10 cellular contexts compared by ENCODE assay signal in the genomic region with DNA sequence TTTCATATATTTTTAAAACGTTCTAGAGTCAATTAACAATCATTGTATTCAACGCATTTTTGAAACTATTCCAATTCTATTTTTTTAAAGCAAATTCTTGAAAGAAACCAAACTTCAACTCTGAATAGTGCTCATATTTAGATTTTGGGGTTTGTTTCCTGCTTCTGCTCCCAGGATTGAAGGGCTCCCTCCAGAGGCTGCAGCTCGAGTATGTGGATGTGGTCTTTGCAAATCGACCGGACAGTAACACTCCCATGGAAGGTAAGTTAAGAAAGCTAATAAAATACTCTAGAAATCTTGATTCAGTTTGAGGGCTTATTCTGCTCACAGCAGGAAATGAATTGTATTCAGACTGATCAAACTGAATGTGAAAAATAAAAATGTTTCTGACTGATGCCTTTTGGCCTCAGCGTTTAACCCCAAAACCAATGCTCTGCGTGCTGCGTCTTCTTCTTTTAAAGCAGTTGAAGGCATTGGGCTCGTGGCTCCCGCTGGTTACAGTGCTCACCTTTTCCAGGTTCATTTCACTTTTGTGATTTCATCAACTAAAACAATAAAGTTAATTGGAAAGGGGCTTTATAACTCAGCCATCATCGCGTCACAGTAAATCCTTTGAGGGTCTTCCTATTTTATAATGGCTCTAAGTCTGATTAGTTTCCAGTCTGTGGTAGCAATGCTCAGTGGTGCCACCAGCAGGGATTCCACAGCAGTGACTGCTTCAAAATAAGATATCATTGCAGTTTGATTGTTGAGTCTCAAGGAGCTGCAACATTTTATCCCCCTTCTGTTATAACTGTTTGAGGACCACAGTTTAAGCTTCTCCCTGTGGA.
DNase-seq lines count a peak whose midpoint lies in the region; ATAC-seq and TF ChIP-seq lines count a peak whose summit lies in the region.
"Had no signal": no experiment of that assay in that cellular context is flagged by ENCODE, and none has a peak within 500 bp of the region (broad histone marks: within the 10 kb centered on the region; RNA-seq: fewer than 3 reads in every experiment).

No MANE protein-coding gene starts in this region.

- no peaks in the 10 kb centered on the region for H3K9me3 ChIP-seq in ovary

- ATAC-seq in HG02763 (IDR thresholded peaks at IDR 0.05; ENCODE audit: unreplicated experiment) = no peak
- no peak for ATAC-seq in HG03280 (IDR thresholded peaks at IDR 0.05; ENCODE audit: unreplicated experiment)

- H3K4me1 ChIP-seq in ovary (ENCODE audit: insufficient read depth) = no peaks in the 10 kb centered on the region

- TF ChIP-seq CTCF in 22Rv1 (IDR thresholded peaks at IDR 0.05) = peak; percentile 61
- TF ChIP-seq CTCF in GM12872 (IDR thresholded peaks at IDR 0.05; ENCODE audit: insufficient read depth, low read depth, low read length) = peak; percentile 53
- no peak for TF ChIP-seq CTCF in ovary (IDR thresholded peaks at IDR 0.05)

- DNase-seq in RKO (ENCODE audit: low spot score) (peak; percentile 12), head of caudate nucleus (peak in 28 of 42 donors; percentile 14 to 61 (median 36)), ovary (no peak)
- no peak for DNase-seq in stimulated activated CD4-positive, alpha-beta T cell treated with anti-CD3 and anti-CD28 coated beads, Interleukin-4, amount 100 ng/mL, for 24 hours
- DNase-seq: aorta, naive B cell had no signal

- no peak overlapping the region for H3K4me3 ChIP-seq in ovary

- no peak for TF ChIP-seq POLR2A in ovary (IDR thresholded peaks at IDR 0.05)

- WGBS in ovary, 3 donors = 64 to 69% (median 65%) methylated on average over 12 of the region's 12 CpGs

- TF ChIP-seq EP300 in ovary (IDR thresholded peaks at IDR 0.05) = no peak

- intact Hi-C loops in head of caudate nucleus (cut with DNase I) (no loop called here), ovary (cut with DNase I) (no loop called here)

- no peak overlapping the region for H3K27ac ChIP-seq in 22Rv1
- no peak overlapping the region for H3K27ac ChIP-seq in ovary

- H3K27me3 ChIP-seq in ovary = no peaks in the 10 kb centered on the region

- no peaks in the 10 kb centered on the region for H3K36me3 ChIP-seq in ovary

Comparison
In these comparisons a context has a peak if more than half of its experiments do, and no peak if none do; other contexts are left out.
1. CTCF ChIP-seq: peak in 22Rv1 (single experiment) and GM12872 (single experiment); none in ovary (0 of 3).
2. DNase-seq: peak in RKO (single experiment) and head of caudate nucleus (28 of 42); none in stimulated activated CD4-positive, alpha-beta T cell treated with anti-CD3 and anti-CD28 coated beads, Interleukin-4, amount 100 ng/mL, for 24 hours (single experiment) and ovary (0 of 5).